In the genomic region with DNA sequence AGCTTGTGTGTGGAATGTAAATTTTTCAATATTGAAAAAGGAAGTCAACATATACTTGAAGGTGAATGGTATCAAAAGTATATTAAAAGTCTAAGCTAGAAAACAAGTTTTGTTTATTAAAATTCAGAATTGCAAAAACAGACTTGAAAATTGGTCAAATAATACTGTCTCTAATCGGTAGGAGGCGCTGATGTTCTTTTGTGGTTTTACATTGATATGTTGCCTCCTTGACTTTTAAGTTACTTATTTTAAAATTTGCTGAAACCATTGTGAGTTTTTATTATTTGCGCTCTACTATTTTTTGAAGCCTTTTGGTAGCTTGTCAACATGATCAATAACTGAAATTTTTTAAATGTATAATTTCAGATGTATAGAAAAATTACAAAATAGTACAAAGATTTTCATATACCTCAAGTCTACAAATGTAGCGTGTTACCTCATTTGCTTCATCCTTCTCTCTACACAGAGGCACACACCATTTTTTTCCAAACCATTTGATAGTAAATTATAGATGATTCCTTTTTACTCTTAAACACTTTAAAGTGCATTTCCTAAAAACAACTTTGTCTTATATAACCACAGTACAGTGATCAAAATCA, we compare ENCODE assay signal across 9 cellular contexts. TPM values are rescaled to one million over a fixed set of nuclear protein-coding genes. Genes with fewer than 3 reads are reported as not detected.
A peak's percentile ranks its signal among the peaks of the same experiment; 100 is the strongest.
DNase-seq lines count a peak whose midpoint lies in the region; ATAC-seq and TF ChIP-seq lines count a peak whose summit lies in the region.
"Had no signal": no experiment of that assay in that cellular context is flagged by ENCODE, and none has a peak within 500 bp of the region (broad histone marks: within the 10 kb centered on the region; RNA-seq: fewer than 3 reads in every experiment).

No MANE protein-coding gene starts in this region.

- no peaks in the 10 kb centered on the region for H3K27me3 ChIP-seq in tibial nerve

- DNase-seq in activated CD4-positive, alpha-beta T cell treated with anti-CD3 and anti-CD28 coated beads, Interleukin-2, amount 10 ng/mL, durations not matched to agents 7 days and 5 days = peak; percentile 53
- DNase-seq in activated CD4-positive, alpha-beta T cell treated with anti-CD3 and anti-CD28 coated beads for 1 hour = no peak
- DNase-seq in left ventricle myocardium superior (no peak), tibial nerve (ENCODE audit: low spot score in 2 of 2) (peak in 1 of 2 donors; percentile 45)

- H3K9me3 ChIP-seq in tibial nerve = no peaks in the 10 kb centered on the region

- POLR2A ChIA-PET in activated CD4-positive, alpha-beta T cell treated with anti-CD3 and anti-CD28 coated beads, Interleukin-2, amount 10 ng/mL, durations not matched to agents 7 days and 5 days (lab: Charles Lee) = no interaction called here

- CTCF ChIA-PET in activated CD4-positive, alpha-beta T cell treated with anti-CD3 and anti-CD28 coated beads, Interleukin-2, amount 10 ng/mL, durations not matched to agents 7 days and 5 days (lab: Charles Lee) = interaction anchor here (0.5 to 1.5 kb wide), 3 partner anchors 11 to 61 kb away, joined by 3 to 7 read pairs (median 3); no protein-coding TSS in a partner anchor

- 36 to 48% methylated on average over 4 of the region's 4 CpGs for WGBS in tibial nerve, 2 donors

- H3K27me3 Mint-ChIP-seq in activated CD4-positive, alpha-beta T cell treated with anti-CD3 and anti-CD28 coated beads, Interleukin-2, amount 10 ng/mL, durations not matched to agents 7 days and 5 days = no peaks in the 10 kb centered on the region
- H3K27me3 Mint-ChIP-seq: memory B cell had no signal

- peaks cover 0 to 46% (median 0%) of the 10 kb centered on the region in 3 donors for H3K36me3 ChIP-seq in tibial nerve

- TF ChIP-seq EP300 in tibial nerve (IDR thresholded peaks at IDR 0.05) = no peak

- no peak overlapping the region for H3K27ac Mint-ChIP-seq in activated CD4-positive, alpha-beta T cell treated with anti-CD3 and anti-CD28 coated beads, Interleukin-2, amount 10 ng/mL, durations not matched to agents 7 days and 5 days
- H3K27ac Mint-ChIP-seq: memory B cell had no signal

- H3K4me3 Mint-ChIP-seq in activated CD4-positive, alpha-beta T cell treated with anti-CD3 and anti-CD28 coated beads, Interleukin-2, amount 10 ng/mL, durations not matched to agents 7 days and 5 days = no peak overlapping the region
- H3K4me3 Mint-ChIP-seq: memory B cell had no signal

- ATAC-seq in left ventricle myocardium superior (peak; percentile 31), HG03045 (IDR thresholded peaks at IDR 0.05; ENCODE audit: unreplicated experiment) (no peak), HG03521 (IDR thresholded peaks at IDR 0.05; ENCODE audit: unreplicated experiment) (no peak), esophagus mucosa (no peak)

- peaks cover 55% of the 10 kb centered on the region for H3K36me3 Mint-ChIP-seq in activated CD4-positive, alpha-beta T cell treated with anti-CD3 and anti-CD28 coated beads, Interleukin-2, amount 10 ng/mL, durations not matched to agents 7 days and 5 days (ENCODE audit: low read depth)

- TF ChIP-seq CTCF in WI38 (IDR thresholded peaks at IDR 0.05; ENCODE audit: low read depth, low read length) (peak; percentile 33; the same call in 1 of the 2 replicates), tibial nerve (IDR thresholded peaks at IDR 0.05) (peak; percentile 58 to 74 (median 67))

- no peaks in the 10 kb centered on the region for H3K9me3 Mint-ChIP-seq in activated CD4-positive, alpha-beta T cell treated with anti-CD3 and anti-CD28 coated beads, Interleukin-2, amount 10 ng/mL, durations not matched to agents 7 days and 5 days
- H3K9me3 Mint-ChIP-seq: memory B cell had no signal

- peak overlapping the region in 1 of 4 donors; percentile 36 for H3K27ac ChIP-seq in tibial nerve

- peaks cover 34% of the 10 kb centered on the region for H3K4me1 Mint-ChIP-seq in activated CD4-positive, alpha-beta T cell treated with anti-CD3 and anti-CD28 coated beads, Interleukin-2, amount 10 ng/mL, durations not matched to agents 7 days and 5 days

- TF ChIP-seq POLR2A in tibial nerve (IDR thresholded peaks at IDR 0.05) = no peak

- intact Hi-C loops in left ventricle myocardium superior (cut with micrococcal nuclease) = loop anchor here (5.0 kb wide), 2 partner anchors 76 to 136 kb away; no protein-coding TSS in a partner anchor

- no peak overlapping the region for H3K4me3 ChIP-seq in WI38 (ENCODE audit: low read depth, low read length)
- no peak overlapping the region for H3K4me3 ChIP-seq in tibial nerve

- peaks cover 0 to 81% (median 4%) of the 10 kb centered on the region in 4 donors for H3K4me1 ChIP-seq in tibial nerve

RNA-seq across cellular contexts. Expression of a gene that starts 6.9 kb away (rescaled TPM):
- 100 to 1,000 TPM; 194 to 217 TPM for total RNA-seq in activated CD4-positive, alpha-beta T cell treated with anti-CD3 and anti-CD28 coated beads, Interleukin-2, amount 10 ng/mL, durations not matched to agents 7 days and 5 days
- 225 TPM for total RNA-seq in left ventricle myocardium superior
- total RNA-seq in tibial nerve = 10 to 100 TPM; 16.7 to 50.7 (median 35.7) TPM
- total RNA-seq in esophagus mucosa = 122 TPM
